8 cellular contexts compared by ENCODE assay signal in the genomic region with DNA sequence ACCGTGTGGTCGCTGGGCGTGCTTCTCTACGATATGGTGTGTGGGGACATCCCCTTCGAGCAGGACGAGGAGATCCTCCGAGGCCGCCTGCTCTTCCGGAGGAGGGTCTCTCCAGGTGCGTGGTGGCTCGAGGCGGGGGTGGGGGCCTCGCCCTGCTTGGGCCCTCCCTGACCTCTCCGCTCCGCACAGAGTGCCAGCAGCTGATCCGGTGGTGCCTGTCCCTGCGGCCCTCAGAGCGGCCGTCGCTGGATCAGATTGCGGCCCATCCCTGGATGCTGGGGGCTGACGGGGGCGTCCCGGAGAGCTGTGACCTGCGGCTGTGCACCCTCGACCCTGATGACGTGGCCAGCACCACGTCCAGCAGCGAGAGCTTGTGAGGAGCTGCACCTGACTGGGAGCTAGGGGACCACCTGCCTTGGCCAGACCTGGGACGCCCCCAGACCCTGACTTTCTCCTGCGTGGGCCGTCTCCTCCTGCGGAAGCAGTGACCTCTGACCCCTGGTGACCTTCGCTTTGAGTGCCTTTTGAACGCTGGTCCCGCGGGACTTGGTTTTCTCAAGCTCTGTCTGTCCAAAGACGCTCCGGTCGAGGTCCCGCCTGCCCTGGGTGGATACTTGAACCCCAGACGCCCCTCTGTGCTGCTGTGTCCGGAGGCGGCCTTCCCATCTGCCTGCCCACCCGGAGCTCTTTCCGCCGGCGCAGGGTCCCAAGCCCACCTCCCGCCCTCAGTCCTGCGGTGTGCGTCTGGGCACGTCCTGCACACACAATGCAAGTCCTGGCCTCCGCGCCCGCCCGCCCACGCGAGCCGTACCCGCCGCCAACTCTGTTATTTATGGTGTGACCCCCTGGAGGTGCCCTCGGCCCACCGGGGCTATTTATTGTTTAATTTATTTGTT. TPM values are rescaled to one million over a fixed set of nuclear protein-coding genes. Genes with fewer than 3 reads are reported as not detected.
DNase-seq lines count a peak whose midpoint lies in the region; ATAC-seq, FAIRE-seq and TF ChIP-seq lines count a peak whose summit lies in the region.

No MANE protein-coding gene starts in this region.

- no peak for ATAC-seq in GM19395 (IDR thresholded peaks at IDR 0.05; ENCODE audit: unreplicated experiment)

- no peaks in the 10 kb centered on the region for H3K27me3 Mint-ChIP-seq in activated CD4-positive, alpha-beta memory T cell treated with anti-CD3 and anti-CD28 coated beads, Interleukin-2, amount 10 ng/mL, durations not matched to agents 7 days and 5 days

- no CpG with 5 or more reads among the region's 63 CpGs for WGBS in trophoblast cell (ENCODE audit: extremely low coverage, insufficient coverage, insufficient read length)

- TF ChIP-seq CTCF in foreskin fibroblast (IDR thresholded peaks at IDR 0.05; ENCODE audit: low read depth, low read length) (no peak), GM13976 (IDR thresholded peaks at IDR 0.05; ENCODE audit: borderline replicate concordance, control extremely low read depth, extremely low read depth, insufficient read depth, missing control alignments) (no peak)

- H2BK5ac ChIP-seq in trophoblast cell (ENCODE audit: low read depth, low read length, poor library complexity): peak overlapping the region; percentile 66

- H3K9ac ChIP-seq in trophoblast cell (ENCODE audit: low read length): no peak overlapping the region

- peak overlapping the region; percentile 83 to 84 for H3K4me3 ChIP-seq in foreskin fibroblast (ENCODE audit: low read depth in 1 of 2, low read length in 2 of 2)
- H3K4me3 ChIP-seq in trophoblast cell (ENCODE audit: low read depth, low read length): peak overlapping the region; percentile 6

- in situ Hi-C loops in GM13976 (cut with MboI; ENCODE audit: low sequenced_read_pairs, unreplicated experiment): no loop called here

- CTCF ChIA-PET in activated CD4-positive, alpha-beta memory T cell treated with anti-CD3 and anti-CD28 coated beads, Interleukin-2, amount 10 ng/mL, durations not matched to agents 7 days and 5 days (lab: Charles Lee): interaction anchor here (0.6 to 3.5 kb wide), 2 partner anchors 32 to 67 kb away, joined by 3 to 11 read pairs; no protein-coding TSS in a partner anchor

- peak overlapping the region; percentile 51 for H3K4ac ChIP-seq in trophoblast cell (ENCODE audit: low read depth, low read length)

- peak overlapping the region; percentile 67 for H4K8ac ChIP-seq in trophoblast cell (ENCODE audit: low read depth, low read length)

- H2AK5ac ChIP-seq in trophoblast cell (ENCODE audit: low read length): peak overlapping the region; percentile 47

- peaks cover 45% of the 10 kb centered on the region for H3K79me1 ChIP-seq in trophoblast cell (ENCODE audit: low read length)

- peak overlapping the region; percentile 7 for H2AFZ ChIP-seq in trophoblast cell (ENCODE audit: insufficient read depth, low read length, poor library complexity)

- peaks cover 2% of the 10 kb centered on the region for H3K9me3 ChIP-seq in trophoblast cell (ENCODE audit: insufficient read depth, low read depth, low read length)

- FAIRE-seq in GM12891 (lab: Jason Lieb, UNC): peak; percentile 89

- H2BK120ac ChIP-seq in trophoblast cell (ENCODE audit: insufficient read depth, low read length, poor library complexity): peak overlapping the region; percentile 54

- peak overlapping the region; percentile 42 for H3K14ac ChIP-seq in trophoblast cell (ENCODE audit: low read length)

- H3K79me2 ChIP-seq in trophoblast cell (ENCODE audit: control insufficient read depth, insufficient read depth, low read length, poor library complexity): peaks cover 27% of the 10 kb centered on the region

- peak overlapping the region; percentile 7 for H4K12ac ChIP-seq in trophoblast cell (ENCODE audit: low read depth, low read length)

- TF ChIP-seq POLR2A in GM12891 (IDR thresholded peaks at IDR 0.05; ENCODE audit: low read depth, low read length): no peak

- H3K23ac ChIP-seq in trophoblast cell (ENCODE audit: low read length): no peak overlapping the region

- peak overlapping the region; percentile 88 for H3K18ac ChIP-seq in trophoblast cell (ENCODE audit: low read length)

- peak overlapping the region; percentile 77 for H3K27ac Mint-ChIP-seq in activated CD4-positive, alpha-beta memory T cell treated with anti-CD3 and anti-CD28 coated beads, Interleukin-2, amount 10 ng/mL, durations not matched to agents 7 days and 5 days

- peaks cover 33% of the 10 kb centered on the region for H3K36me3 Mint-ChIP-seq in activated CD4-positive, alpha-beta memory T cell treated with anti-CD3 and anti-CD28 coated beads, Interleukin-2, amount 10 ng/mL, durations not matched to agents 7 days and 5 days (ENCODE audit: low read depth)

- peaks cover 40% of the 10 kb centered on the region for H3K4me1 Mint-ChIP-seq in activated CD4-positive, alpha-beta memory T cell treated with anti-CD3 and anti-CD28 coated beads, Interleukin-2, amount 10 ng/mL, durations not matched to agents 7 days and 5 days

- DNase-seq in GM12891 (ENCODE audit: insufficient read length, low spot score): no peak
- peak; percentile 17 for DNase-seq in activated CD4-positive, alpha-beta memory T cell treated with anti-CD3 and anti-CD28 coated beads, Interleukin-2, amount 10 ng/mL, durations not matched to agents 7 days and 5 days
- DNase-seq in foreskin fibroblast: no peak
- no peak for DNase-seq in trophoblast cell
- DNase-seq in HCEC 1CT: no peak
- DNase-seq in NCI-H446 (lab: John Stamatoyannopoulos, UW): no peak
- DNase-seq in GM13976 (ENCODE audit: low spot score): no peak

- POLR2A ChIA-PET in activated CD4-positive, alpha-beta memory T cell treated with anti-CD3 and anti-CD28 coated beads, Interleukin-2, amount 10 ng/mL, durations not matched to agents 7 days and 5 days (lab: Charles Lee): interaction anchor here (0.6 to 6.0 kb wide), 8 partner anchors 7 to 137 kb away, joined by 3 to 55 read pairs (median 6); no protein-coding TSS in a partner anchor

- H3K4me1 ChIP-seq in trophoblast cell (ENCODE audit: control insufficient read depth in 1 of 2, insufficient read depth in 2 of 2, low read length in 2 of 2): peaks cover 47 to 59% of the 10 kb centered on the region in 2 experiments

- H3K4me3 Mint-ChIP-seq in activated CD4-positive, alpha-beta memory T cell treated with anti-CD3 and anti-CD28 coated beads, Interleukin-2, amount 10 ng/mL, durations not matched to agents 7 days and 5 days: peak overlapping the region; percentile 75

- peaks cover 31 to 32% of the 10 kb centered on the region in 2 experiments for H3K36me3 ChIP-seq in trophoblast cell (ENCODE audit: control insufficient read depth in 1 of 2, insufficient read depth in 2 of 2, low read length in 2 of 2)

- H4K91ac ChIP-seq in trophoblast cell (ENCODE audit: low read depth, low read length): peak overlapping the region; percentile 89

- peak overlapping the region; percentile 34 for H3K4me2 ChIP-seq in trophoblast cell (ENCODE audit: low read length)

- no peaks in the 10 kb centered on the region for H3K9me3 Mint-ChIP-seq in activated CD4-positive, alpha-beta memory T cell treated with anti-CD3 and anti-CD28 coated beads, Interleukin-2, amount 10 ng/mL, durations not matched to agents 7 days and 5 days

- H2BK12ac ChIP-seq in trophoblast cell (ENCODE audit: low read length): peak overlapping the region; percentile 37

- H3K27ac ChIP-seq in trophoblast cell (ENCODE audit: low read depth, low read length): peak overlapping the region; percentile 71

- H3K27me3 ChIP-seq in trophoblast cell (ENCODE audit: insufficient read depth, low read length): no peaks in the 10 kb centered on the region

TF ChIP-seq in GM12891, 5 proteins besides CTCF, POLR2A, EP300 and RAD21:
- TF ChIP-seq TAF1 (IDR thresholded peaks at IDR 0.05; ENCODE audit: low read depth, low read length): no peak
- TF ChIP-seq POLR2AphosphoS5 (IDR thresholded peaks at IDR 0.05; ENCODE audit: low read depth, low read length): 0 out of 2 replicates have a peak, but pooled peaks have one; percentile 34

RNA-seq across cellular contexts. Expression of a gene that starts 2.4 kb away (rescaled TPM):
- 34.2 TPM for polyA plus RNA-seq in GM12891 (2012; ENCODE audit: low read depth, missing spikeins)
- total RNA-seq in activated CD4-positive, alpha-beta memory T cell treated with anti-CD3 and anti-CD28 coated beads, Interleukin-2, amount 10 ng/mL, durations not matched to agents 7 days and 5 days: 10 to 100 TPM; 60.1 to 62.3 TPM
- polyA plus RNA-seq in trophoblast cell (2013): 66.6 and 72.8 TPM in 2 replicates

RNA-seq across cellular contexts. Expression of a gene that starts 44.6 kb away (rescaled TPM):
- 35.8 TPM for polyA plus RNA-seq in GM12891 (2012; ENCODE audit: low read depth, missing spikeins)
- 10 to 100 TPM; 50.0 to 51.2 TPM for total RNA-seq in activated CD4-positive, alpha-beta memory T cell treated with anti-CD3 and anti-CD28 coated beads, Interleukin-2, amount 10 ng/mL, durations not matched to agents 7 days and 5 days
- 42.2 and 46.8 TPM in 2 replicates for polyA plus RNA-seq in trophoblast cell (2013)

RNA-seq across cellular contexts. Expression of a gene that starts 44.8 kb away (rescaled TPM):
- 13.5 TPM for polyA plus RNA-seq in GM12891 (2012; ENCODE audit: low read depth, missing spikeins)
- total RNA-seq in activated CD4-positive, alpha-beta memory T cell treated with anti-CD3 and anti-CD28 coated beads, Interleukin-2, amount 10 ng/mL, durations not matched to agents 7 days and 5 days: 10 to 100 TPM; 14.7 to 20.6 TPM
- 22.3 and 22.8 TPM in 2 replicates for polyA plus RNA-seq in trophoblast cell (2013)

RNA-seq across cellular contexts. Expression of a gene that starts 49.6 kb away (rescaled TPM):
- polyA plus RNA-seq in GM12891 (2012; ENCODE audit: low read depth, missing spikeins): 0.05 TPM
- not detected for total RNA-seq in activated CD4-positive, alpha-beta memory T cell treated with anti-CD3 and anti-CD28 coated beads, Interleukin-2, amount 10 ng/mL, durations not matched to agents 7 days and 5 days
- polyA plus RNA-seq in trophoblast cell (2013): 0.01 TPM in 1 of 2 replicates, not detected in the other
